Comparison of ENCODE assay signal across 12 cellular contexts in the genomic region with DNA sequence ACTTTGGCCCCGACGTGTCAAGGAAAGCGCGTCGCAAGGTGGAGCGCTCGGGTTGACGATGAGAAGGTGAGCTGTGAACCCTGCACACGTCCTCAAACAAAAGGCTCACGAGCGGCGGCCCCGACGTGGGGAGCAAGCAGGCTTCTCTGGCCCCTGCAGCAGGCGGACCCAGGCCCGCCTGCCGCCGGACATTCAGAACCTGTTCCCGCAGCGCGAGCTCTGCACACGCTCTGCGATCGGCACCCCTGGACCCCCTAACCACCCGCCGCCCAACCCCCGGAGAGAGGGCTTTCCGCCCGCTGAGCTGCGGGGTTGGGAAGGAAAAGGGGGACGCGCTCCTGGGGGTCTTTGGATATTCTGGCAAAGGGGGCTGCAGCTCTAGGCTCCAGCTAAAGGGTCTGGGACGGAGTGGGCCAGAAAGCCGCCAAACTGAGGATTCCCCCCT. TPM values are rescaled to one million over a fixed set of nuclear protein-coding genes. Genes with fewer than 3 reads are reported as not detected.
DNase-seq lines count a peak whose midpoint lies in the region; ATAC-seq, FAIRE-seq and TF ChIP-seq lines count a peak whose summit lies in the region.
"Had no signal": no experiment of that assay in that cellular context is flagged by ENCODE, and none has a peak within 500 bp of the region (broad histone marks: within the 10 kb centered on the region; RNA-seq: fewer than 3 reads in every experiment).

No MANE protein-coding gene starts in this region.

- no peak overlapping the region for H3K27ac Mint-ChIP-seq in endodermal cell
- H3K27ac Mint-ChIP-seq: activated T-helper 17 cell treated with anti-CD3 and anti-CD28 coated beads, Interleukin-2, amount 50 U/mL, for 72 hours had no signal

- peak overlapping the region; percentile 58 for H3K9ac ChIP-seq in endodermal cell (ENCODE audit: extremely low read depth, low read length, poor library complexity, severe bottlenecking)
- H3K9ac ChIP-seq: BLaER1 treated with 17β-estradiol and CSF1 and Interleukin-3, amounts not matched to agents 10 nM and 100 nM had no signal

- 0 to 1% methylated on average over 5 to 34 of the region's 34 CpGs for WGBS in endodermal cell (ENCODE audit: insufficient coverage in 1 of 2, insufficient read length in 1 of 2), 2 experiments
- 0 to 1% methylated on average over 16 to 20 of the region's 34 CpGs for WGBS in mesodermal cell (ENCODE audit: insufficient coverage in 2 of 2), 2 experiments

- H3K36me3 ChIP-seq in cardiac muscle cell (peaks cover 44% of the 10 kb centered on the region), endodermal cell (ENCODE audit: control insufficient read depth, insufficient read depth, low read length) (no peaks in the 10 kb centered on the region), mesodermal cell (ENCODE audit: control insufficient read depth, insufficient read depth, low read length) (peaks cover 22% of the 10 kb centered on the region)
- H3K36me3 ChIP-seq: BLaER1 treated with 17β-estradiol and CSF1 and Interleukin-3, amounts not matched to agents 10 nM and 100 nM had no signal

- peak overlapping the region; percentile 63 for H3K4me3 Mint-ChIP-seq in endodermal cell

- ATAC-seq in left cardiac atrium (no peak), HG02870 (IDR thresholded peaks at IDR 0.05; ENCODE audit: unreplicated experiment) (no peak)
- ATAC-seq: activated T-helper 17 cell treated with anti-CD3 and anti-CD28 coated beads, Interleukin-2, amount 50 U/mL, for 72 hours had no signal

- FAIRE-seq in urothelium cell line (lab: Jason Lieb, UNC) = no peak
- FAIRE-seq: RCC 7860 had no signal

- peaks cover 18% of the 10 kb centered on the region for H3K36me3 Mint-ChIP-seq in endodermal cell (ENCODE audit: low read depth)

- H3K4me3 ChIP-seq in cardiac muscle cell (peak overlapping the region; percentile 95), endodermal cell (ENCODE audit: low read length) (peak overlapping the region; percentile 70), mesodermal cell (ENCODE audit: extremely low read depth, insufficient read depth, low read length, poor library complexity, severe bottlenecking) (peak overlapping the region; percentile 95)
- H3K4me3 ChIP-seq: BLaER1 treated with 17β-estradiol and CSF1 and Interleukin-3, amounts not matched to agents 10 nM and 100 nM had no signal

- intact Hi-C loops in left cardiac atrium (cut with DNase I) = no loop called here

- H3K27ac ChIP-seq in cardiac muscle cell (peak overlapping the region; percentile 97), endodermal cell (ENCODE audit: low read depth, low read length) (peak overlapping the region; percentile 77), mesodermal cell (ENCODE audit: low read depth, low read length, severe bottlenecking) (peak overlapping the region; percentile 92)
- H3K27ac ChIP-seq: BLaER1 treated with 17β-estradiol and CSF1 and Interleukin-3, amounts not matched to agents 10 nM and 100 nM had no signal

- H3K9me3 ChIP-seq in cardiac muscle cell (ENCODE audit: low read depth) (no peaks in the 10 kb centered on the region), endodermal cell (ENCODE audit: control insufficient read depth, low read length) (no peaks in the 10 kb centered on the region), mesodermal cell (ENCODE audit: control insufficient read depth, low read length) (no peaks in the 10 kb centered on the region)

- H3K4me1 Mint-ChIP-seq in endodermal cell = peaks cover 4% of the 10 kb centered on the region
- H3K4me1 Mint-ChIP-seq: activated T-helper 17 cell treated with anti-CD3 and anti-CD28 coated beads, Interleukin-2, amount 50 U/mL, for 72 hours had no signal

- TF ChIP-seq CTCF in cardiac muscle cell (IDR thresholded peaks at IDR 0.05; ENCODE audit: low read depth, low read length) = no peak
- TF ChIP-seq CTCF in endodermal cell (conservative IDR thresholded peaks at IDR 0.05) = peak; percentile 37

- H3K27me3 Mint-ChIP-seq in endodermal cell (ENCODE audit: insufficient read depth) = peaks cover 46% of the 10 kb centered on the region

- no peaks in the 10 kb centered on the region for H3K9me3 Mint-ChIP-seq in endodermal cell

- peak in 1 of 2 donors; percentile 45 for DNase-seq in cardiac muscle cell (ENCODE audit: low read depth in 1 of 2, low spot score in 1 of 2)
- no peak for DNase-seq in left cardiac atrium
- DNase-seq in endodermal cell = peak; percentile 76
- DNase-seq in urothelium cell line (ENCODE audit: low spot score) = peak; percentile 46
- no peak for DNase-seq in hepatic stellate cell (ENCODE audit: low spot score)
- no peak for DNase-seq in AG08395 (ENCODE audit: low spot score)
- DNase-seq: midbrain had no signal

- H3K27me3 ChIP-seq in cardiac muscle cell (no peaks in the 10 kb centered on the region), endodermal cell (ENCODE audit: control insufficient read depth, insufficient read depth, low read length, poor library complexity, severe bottlenecking) (peaks cover 10% of the 10 kb centered on the region)
- H3K27me3 ChIP-seq: BLaER1 treated with 17β-estradiol and CSF1 and Interleukin-3, amounts not matched to agents 10 nM and 100 nM had no signal

- H3K4me1 ChIP-seq in cardiac muscle cell (ENCODE audit: low read depth) = peaks cover 21% of the 10 kb centered on the region
- H3K4me1 ChIP-seq in endodermal cell (ENCODE audit: control insufficient read depth, insufficient read depth, low read length) = no peaks in the 10 kb centered on the region
- H3K4me1 ChIP-seq in mesodermal cell (ENCODE audit: control insufficient read depth, insufficient read depth, low read length, poor library complexity, severe bottlenecking) = peaks cover 17% of the 10 kb centered on the region
- H3K4me1 ChIP-seq: BLaER1 treated with 17β-estradiol and CSF1 and Interleukin-3, amounts not matched to agents 10 nM and 100 nM had no signal

RNA-seq across cellular contexts. Expression of gene FBN2, which starts 1.2 kb away (rescaled TPM):
- 1,580 and 2,094 TPM in 2 replicates for total RNA-seq in cardiac muscle cell
- 725 and 1,356 TPM in 2 replicates for polyA plus RNA-seq in cardiac muscle cell
- total RNA-seq in left cardiac atrium = 1 to 10 TPM; 1.6 to 6.9 TPM
- total RNA-seq in endodermal cell = 100 to 1,000 TPM; 131 to 212 TPM
- 58.7 TPM for polyA plus RNA-seq in endodermal cell (2013, experiment 1 of 2)
- 61.4 TPM for polyA plus RNA-seq in endodermal cell (2013, experiment 2 of 2)
- 152 TPM for polyA plus RNA-seq in mesodermal cell (2013, experiment 1 of 2)
- 117 TPM for polyA plus RNA-seq in mesodermal cell (2013, experiment 2 of 2)
- total RNA-seq: activated T-helper 17 cell treated with anti-CD3 and anti-CD28 coated beads, Interleukin-2, amount 50 U/mL, for 72 hours had no signal

Comparison
In these comparisons a context has a peak if more than half of its experiments do, and no peak if none do; other contexts are left out.
1. RNA of gene FBN2, which starts 1.2 kb away (total RNA-seq): 1,580 to 2,094 TPM in cardiac muscle cell and 131 to 212 TPM in endodermal cell; 1.6 to 6.9 TPM in left cardiac atrium; every median in the first group is over 10 times any median in the second.
2. DNase-seq: peak in endodermal cell (single experiment) and urothelium cell line (single experiment); none in left cardiac atrium (single experiment), hepatic stellate cell (single experiment) and AG08395 (single experiment).
3. Peak in every context shown above with its lines, with median percentiles within 50 percentile points of each other: H3K27ac ChIP-seq and H3K4me3 ChIP-seq.